16 cellular contexts compared by ENCODE assay signal in genomic region chr6:132496519-132497180, GRCh38. TPM values are rescaled to one million over a fixed set of nuclear protein-coding genes. Genes with fewer than 3 reads are reported as not detected.
DNase-seq lines count a peak whose midpoint lies in the region; ATAC-seq, FAIRE-seq and TF ChIP-seq lines count a peak whose summit lies in the region.
"Had no signal": no experiment of that assay in that cellular context is flagged by ENCODE, and none has a peak within 500 bp of the region (broad histone marks: within the 10 kb centered on the region; RNA-seq: fewer than 3 reads in every experiment).

No MANE protein-coding gene starts in this region.

- TF ChIP-seq EP300 in GM12878 (IDR thresholded peaks at IDR 0.05; ENCODE audit: borderline replicate concordance in 1 of 2, control insufficient read depth in 1 of 2, low read depth in 2 of 2, low read length in 2 of 2) = no peak

- H3K36me3 Mint-ChIP-seq in stimulated activated memory B cell treated with anti-CD40 and anti-IgM and Interleukin-4, amounts not matched to agents 10 μg/mL and 1 μg/mL and 100 μg/mL, for 72 hours = peaks cover 63% of the 10 kb centered on the region

- H3K79me2 ChIP-seq in MM.1S (ENCODE audit: low read length) (peaks cover 93% of the 10 kb centered on the region), GM12878 (ENCODE audit: control insufficient read depth, insufficient read depth, low read length) (peaks cover 68% of the 10 kb centered on the region)

- no peak overlapping the region for H3K27ac Mint-ChIP-seq in stimulated activated memory B cell treated with anti-CD40 and anti-IgM and Interleukin-4, amounts not matched to agents 10 μg/mL and 1 μg/mL and 100 μg/mL, for 72 hours

- H3K4me1 Mint-ChIP-seq in stimulated activated memory B cell treated with anti-CD40 and anti-IgM and Interleukin-4, amounts not matched to agents 10 μg/mL and 1 μg/mL and 100 μg/mL, for 72 hours = peaks cover 68% of the 10 kb centered on the region

- no peak for ATAC-seq in GM12878
- no peak for ATAC-seq in stimulated activated memory B cell treated with anti-CD40 and anti-IgM and Interleukin-4, amounts not matched to agents 10 μg/mL and 1 μg/mL and 100 μg/mL, for 72 hours
- ATAC-seq: PC-3 had no signal

- TF ChIP-seq POLR2A in GM12891 (IDR thresholded peaks at IDR 0.05; ENCODE audit: low read depth, low read length) = no peak
- TF ChIP-seq POLR2A in GM12878 (IDR thresholded peaks at IDR 0.05; ENCODE audit: low read depth, low read length) = no peak

- in situ Hi-C loops in GM12878 (cut with MboI) = no loop called here

- no peaks in the 10 kb centered on the region for H3K9me2 ChIP-seq in MM.1S (replicated peaks; ENCODE audit: insufficient read depth, low read length)
- H3K9me2 ChIP-seq: SK-N-SH had no signal

- peak overlapping the region; percentile 21; the same call in 1 of the 2 replicates for H3K4me3 ChIP-seq in MM.1S (ENCODE audit: low read length)
- peak overlapping the region; percentile 53 for H3K4me3 ChIP-seq in GM12878

- no peak for DNase-seq in GM12891 (ENCODE audit: insufficient read length, low spot score)
- DNase-seq in MM.1S = no peak
- DNase-seq in GM12878 (ENCODE audit: low read depth, low spot score) = no peak
- no peak for DNase-seq in GM19240 (ENCODE audit: insufficient read length, low spot score)
- DNase-seq in NCI-H2196 (lab: John Stamatoyannopoulos, UW; ENCODE audit: unreplicated experiment) = no peak
- no peak for DNase-seq in germinal center (ENCODE audit: low spot score)
- DNase-seq: BE2C, DMS 273 treated with DMSO at 0.1 percent for 48 hours, GOT3, KG1, NCI-H1930, NCI-H524 treated with DMSO at 0.1 percent for 48 hours, PC-3, SK-N-SH had no signal

- intact Hi-C loops in GM12878 (cut with micrococcal nuclease; ENCODE audit: unreplicated experiment) = loop anchor here (5.0 kb wide), 1 partner anchor 39 kb away; no protein-coding TSS in a partner anchor

- WGBS in GM12878 (ENCODE audit: insufficient coverage, insufficient replicate concordance, low lambda C conversion rate, missing lambda C conversion rate) = 17% methylated on average over 4 of the region's 4 CpGs

- H2AFZ ChIP-seq in MM.1S (ENCODE audit: low read length) (no peak overlapping the region), GM12878 (ENCODE audit: control insufficient read depth, low read depth, low read length) (no peak overlapping the region)

- H4K20me1 ChIP-seq in MM.1S (ENCODE audit: insufficient read depth, low read length) (no peaks in the 10 kb centered on the region; the same call in 1 of the 2 replicates), GM12878 (ENCODE audit: control insufficient read depth, insufficient read depth) (no peaks in the 10 kb centered on the region)

- no peaks in the 10 kb centered on the region for H3K27me3 Mint-ChIP-seq in stimulated activated memory B cell treated with anti-CD40 and anti-IgM and Interleukin-4, amounts not matched to agents 10 μg/mL and 1 μg/mL and 100 μg/mL, for 72 hours

- H3K4me2 ChIP-seq in MM.1S (ENCODE audit: low read depth, low read length) (peak overlapping the region; percentile 63), GM12878 (ENCODE audit: control insufficient read depth, insufficient read depth) (peak overlapping the region; percentile 79)
- H3K4me2 ChIP-seq: SK-N-SH had no signal

- TF ChIP-seq CTCF in MM.1S (IDR thresholded peaks at IDR 0.05; ENCODE audit: low read length) (no peak), GM12878 (IDR thresholded peaks at IDR 0.05 in 2 of 3, conservative IDR thresholded peaks at IDR 0.05 in 1 of 3; ENCODE audit: control insufficient read depth in 2 of 3, extremely low read depth in 1 of 3, insufficient read depth in 1 of 3, low read depth in 3 of 3, low read length in 3 of 3) (no peak)

- RAD21 ChIA-PET in GM12878 (lab: Charles Lee; ENCODE audit: unreplicated experiment) = interaction anchor here (0.8 to 3.4 kb wide), 9 partner anchors 10 to 254 kb away, joined by 3 to 26 read pairs (median 7); partner anchors contain the start of gene STX7

- H3K9me3 ChIP-seq in MM.1S (replicated peaks; ENCODE audit: insufficient read depth, low read length) (no peaks in the 10 kb centered on the region), GM12878 (replicated peaks; ENCODE audit: control insufficient read depth, insufficient read depth, low read length) (peaks cover 12% of the 10 kb centered on the region)
- H3K9me3 ChIP-seq: BE2C, SK-N-SH had no signal

- H3K4me1 ChIP-seq in MM.1S (ENCODE audit: low read length) (peaks cover 48% of the 10 kb centered on the region), GM12878 (ENCODE audit: control insufficient read depth, insufficient read depth, low read length) (peaks cover 64% of the 10 kb centered on the region)
- H3K4me1 ChIP-seq: BE2C had no signal

- POLR2A ChIA-PET in GM12878 (lab: Charles Lee) = interaction anchor here (0.6 to 4.4 kb wide), 3 partner anchors 13 to 32 kb away, joined by 3 to 25 read pairs (median 6); partner anchors contain the start of gene STX7

- peaks cover 2% of the 10 kb centered on the region for H3K9me3 Mint-ChIP-seq in stimulated activated memory B cell treated with anti-CD40 and anti-IgM and Interleukin-4, amounts not matched to agents 10 μg/mL and 1 μg/mL and 100 μg/mL, for 72 hours

- CTCF ChIA-PET in GM12878 (lab: Yijun Ruan, JAX) = interaction anchor here (0.8 to 4.8 kb wide), 8 partner anchors 11 to 269 kb away, joined by 3 to 43 read pairs (median 5); partner anchors contain the start of gene STX7

- H3K27ac ChIP-seq in MM.1S (ENCODE audit: low read length) (peak overlapping the region; percentile 58; the same call in 1 of the 2 replicates), GM12878 (ENCODE audit: control insufficient read depth, insufficient read depth) (peak overlapping the region; percentile 76)

- H3K36me3 ChIP-seq in MM.1S (replicated peaks; ENCODE audit: insufficient read depth, low read length) (peaks cover 3% of the 10 kb centered on the region; the same call in 1 of the 2 replicates), GM12878 (ENCODE audit: control insufficient read depth in 2 of 2, insufficient read depth in 2 of 2, low read length in 1 of 2) (peaks cover 3 to 15% of the 10 kb centered on the region in 2 experiments)
- H3K36me3 ChIP-seq: BE2C had no signal

- FAIRE-seq in GM12891 (lab: Jason Lieb, UNC) = peak; percentile 68
- no peak for FAIRE-seq in GM12878 (lab: Jason Lieb, UNC)

- SMC1A ChIA-PET in GM12878 (lab: Charles Lee; ENCODE audit: uncharacterized antibody, unreplicated experiment) = interaction anchor here (0.7 to 4.4 kb wide), 16 partner anchors 9 to 376 kb away, joined by 3 to 25 read pairs (median 8); partner anchors contain the start of gene STX7

- no peaks in the 10 kb centered on the region for H3K27me3 ChIP-seq in MM.1S (replicated peaks; ENCODE audit: insufficient read depth, low read length)
- no peaks in the 10 kb centered on the region for H3K27me3 ChIP-seq in GM12878 (replicated peaks in 1 of 2; ENCODE audit: control insufficient read depth in 2 of 2, insufficient read depth in 2 of 2, low read length in 1 of 2)
- H3K27me3 ChIP-seq: BE2C had no signal

- H3K9ac ChIP-seq in MM.1S (ENCODE audit: low read length) = no peak overlapping the region
- peak overlapping the region; percentile 4; the same call in 1 of the 2 replicates for H3K9ac ChIP-seq in GM12878 (ENCODE audit: control insufficient read depth, insufficient read depth, low read length)
- H3K9ac ChIP-seq: SK-N-SH had no signal

- TF ChIP-seq RAD21 in GM12878 (IDR thresholded peaks at IDR 0.05; ENCODE audit: insufficient read depth, low read depth, low read length) = no peak

- peak overlapping the region; percentile 53 for H3K4me3 Mint-ChIP-seq in stimulated activated memory B cell treated with anti-CD40 and anti-IgM and Interleukin-4, amounts not matched to agents 10 μg/mL and 1 μg/mL and 100 μg/mL, for 72 hours

- BruUV-seq in GM12878 (replicated peaks; lab: Mats Ljungman, UMichigan) = no TSS peak

- H3F3A ChIP-seq in MM.1S (ENCODE audit: insufficient read depth, low read length) = 0 out of 2 replicates have a peak, but pooled peaks cover 4% of the 10 kb centered on the region

RNA-seq across cellular contexts. Expression of gene STX7, which starts 16.3 kb away (rescaled TPM):
- 27.0 TPM for polyA plus RNA-seq in GM12891 (2012; ENCODE audit: low read depth, missing spikeins)
- 94.1 and 97.1 TPM in 2 replicates for total RNA-seq in GM12878 (2013; cell fraction: nucleolus; rRNA removed)
- total RNA-seq in GM12878 (2014; rRNA removed) = 28.8 and 33.4 TPM in 2 replicates
- total RNA-seq in GM12878 (2014; rRNA removed; fragmentation: Illumina TruSeq; extraction: Trizol) = 44.2 and 50.1 TPM in 2 replicates
- total RNA-seq in GM12878 (2021) = 57.9 and 60.8 TPM in 2 replicates
- 17.1 TPM for polyA plus RNA-seq in GM12878 (2011; ENCODE audit: low read depth)
- polyA plus RNA-seq in GM12878 (2011; rRNA removed) = 75.5 and 95.5 TPM in 2 replicates
- polyA plus RNA-seq in GM12878 (2011; cell fraction: cytosol; rRNA removed) = 23.5 and 24.8 TPM in 2 replicates
- 41.1 and 47.0 TPM in 2 replicates for polyA plus RNA-seq in GM12878 (2011; cell fraction: nucleus; rRNA removed)
- 23.6 and 39.4 TPM in 2 replicates for polyA plus RNA-seq in GM12878 (2012)
- 66.1 and 70.2 TPM in 2 replicates for polyA plus RNA-seq in GM12878 (2014; fragmentation: Illumina TruSeq; extraction: Trizol)
- polyA plus RNA-seq in GM12878 (2014; fragmentation: Nextera tagmentation; extraction: Ambion mirVana) = 10 to 100 TPM; 26.5 to 30.7 TPM
- polyA plus RNA-seq in GM12878 (2014; rRNA removed) = 38.6 and 40.0 TPM in 2 replicates
- 10 to 100 TPM; 52.5 to 58.1 TPM for polyA plus RNA-seq in GM12878 (2016; fragmentation: Nextera tagmentation; extraction: Ambion mirVana)
- polyA minus RNA-seq in GM12878 (2011; rRNA and poly(A)+ RNA removed) = 33.6 and 41.0 TPM in 2 replicates
- 24.6 and 27.8 TPM in 2 replicates for polyA minus RNA-seq in GM12878 (2011; cell fraction: cytosol; rRNA and poly(A)+ RNA removed)
- 60.2 and 102 TPM in 2 replicates for polyA minus RNA-seq in GM12878 (2011; cell fraction: nucleus; rRNA and poly(A)+ RNA removed)

RNA-seq across cellular contexts. Expression of gene TAAR9, which starts 41.4 kb away (rescaled TPM):
- polyA plus RNA-seq in GM12891 (2012; ENCODE audit: low read depth, missing spikeins) = not detected
- total RNA-seq in GM12878 (2013; cell fraction: nucleolus; rRNA removed) = not detected in 2 replicates
- total RNA-seq in GM12878 (2014; rRNA removed) = not detected in 2 replicates
- not detected in 2 replicates for total RNA-seq in GM12878 (2014; rRNA removed; fragmentation: Illumina TruSeq; extraction: Trizol)
- total RNA-seq in GM12878 (2021) = not detected in 2 replicates
- polyA plus RNA-seq in GM12878 (2011; ENCODE audit: low read depth) = not detected
- polyA plus RNA-seq in GM12878 (2011; rRNA removed) = not detected in 2 replicates
- polyA plus RNA-seq in GM12878 (2011; cell fraction: cytosol; rRNA removed) = not detected in 2 replicates
- not detected in 2 replicates for polyA plus RNA-seq in GM12878 (2011; cell fraction: nucleus; rRNA removed)
- polyA plus RNA-seq in GM12878 (2012) = not detected in 2 replicates
- not detected in 2 replicates for polyA plus RNA-seq in GM12878 (2014; fragmentation: Illumina TruSeq; extraction: Trizol)
- polyA plus RNA-seq in GM12878 (2014; fragmentation: Nextera tagmentation; extraction: Ambion mirVana) = not detected
- not detected in 2 replicates for polyA plus RNA-seq in GM12878 (2014; rRNA removed)
- polyA plus RNA-seq in GM12878 (2016; fragmentation: Nextera tagmentation; extraction: Ambion mirVana) = not detected
- not detected in 2 replicates for polyA minus RNA-seq in GM12878 (2011; rRNA and poly(A)+ RNA removed)
- not detected in 2 replicates for polyA minus RNA-seq in GM12878 (2011; cell fraction: cytosol; rRNA and poly(A)+ RNA removed)
- not detected in 2 replicates for polyA minus RNA-seq in GM12878 (2011; cell fraction: nucleus; rRNA and poly(A)+ RNA removed)
- total RNA-seq: PC-3; T-helper 1 cell treated with Interleukin-12 subunit alpha and Interleukin-12 subunit beta and Interleukin-4 antibody, amounts not matched to agents 30 ng/mL and 1 ng/mL, for 36 hours had no signal
- polyA plus RNA-seq: SK-N-SH had no signal

RNA-seq across cellular contexts. Expression of gene TAAR8, which starts 55.8 kb away (rescaled TPM):
- polyA plus RNA-seq in GM12891 (2012; ENCODE audit: low read depth, missing spikeins) = not detected
- total RNA-seq in GM12878 (2013; cell fraction: nucleolus; rRNA removed) = not detected in 2 replicates
- not detected in 2 replicates for total RNA-seq in GM12878 (2014; rRNA removed)
- not detected in 2 replicates for total RNA-seq in GM12878 (2014; rRNA removed; fragmentation: Illumina TruSeq; extraction: Trizol)
- total RNA-seq in GM12878 (2021) = not detected in 2 replicates
- polyA plus RNA-seq in GM12878 (2011; ENCODE audit: low read depth) = not detected
- polyA plus RNA-seq in GM12878 (2011; rRNA removed) = not detected in 2 replicates
- not detected in 2 replicates for polyA plus RNA-seq in GM12878 (2011; cell fraction: cytosol; rRNA removed)
- polyA plus RNA-seq in GM12878 (2011; cell fraction: nucleus; rRNA removed) = not detected in 2 replicates
- not detected in 2 replicates for polyA plus RNA-seq in GM12878 (2012)
- not detected in 2 replicates for polyA plus RNA-seq in GM12878 (2014; fragmentation: Illumina TruSeq; extraction: Trizol)
- polyA plus RNA-seq in GM12878 (2014; fragmentation: Nextera tagmentation; extraction: Ambion mirVana) = not detected
- not detected in 2 replicates for polyA plus RNA-seq in GM12878 (2014; rRNA removed)
- polyA plus RNA-seq in GM12878 (2016; fragmentation: Nextera tagmentation; extraction: Ambion mirVana) = not detected
- polyA minus RNA-seq in GM12878 (2011; rRNA and poly(A)+ RNA removed) = not detected in 2 replicates
- not detected in 2 replicates for polyA minus RNA-seq in GM12878 (2011; cell fraction: cytosol; rRNA and poly(A)+ RNA removed)
- not detected in 2 replicates for polyA minus RNA-seq in GM12878 (2011; cell fraction: nucleus; rRNA and poly(A)+ RNA removed)
- total RNA-seq: PC-3; T-helper 1 cell treated with Interleukin-12 subunit alpha and Interleukin-12 subunit beta and Interleukin-4 antibody, amounts not matched to agents 30 ng/mL and 1 ng/mL, for 36 hours had no signal
- polyA plus RNA-seq: SK-N-SH had no signal
